ENCODE assay signal across 1 cellular context in the genomic region with DNA sequence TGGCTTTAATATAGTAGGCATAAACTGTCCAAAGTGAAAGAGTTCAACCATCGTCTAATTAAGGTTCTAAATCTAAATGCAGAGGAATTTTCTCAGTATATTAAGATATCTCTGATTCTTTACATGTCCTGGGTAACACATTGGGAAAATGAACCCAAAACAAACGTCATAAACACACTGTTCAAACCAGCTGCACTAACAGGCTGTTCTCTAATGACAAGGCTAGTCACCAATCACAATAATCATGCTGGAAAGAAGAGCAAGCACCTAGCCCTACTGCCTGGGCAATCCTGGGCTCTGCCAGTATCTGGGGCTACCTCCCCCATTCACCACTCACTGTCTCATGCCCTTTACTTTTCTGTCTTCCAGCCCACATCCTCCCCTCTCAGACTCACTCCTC.
TF ChIP-seq lines count a peak whose summit lies in the region.

No MANE protein-coding gene starts in this region.

TF ChIP-seq in A549, 52 proteins besides CTCF, POLR2A, EP300 and RAD21:
- TF ChIP-seq MAZ (IDR thresholded peaks at IDR 0.05; ENCODE audit: borderline replicate concordance, low read depth, low read length) = no peak
- TF ChIP-seq, protein P1, sequence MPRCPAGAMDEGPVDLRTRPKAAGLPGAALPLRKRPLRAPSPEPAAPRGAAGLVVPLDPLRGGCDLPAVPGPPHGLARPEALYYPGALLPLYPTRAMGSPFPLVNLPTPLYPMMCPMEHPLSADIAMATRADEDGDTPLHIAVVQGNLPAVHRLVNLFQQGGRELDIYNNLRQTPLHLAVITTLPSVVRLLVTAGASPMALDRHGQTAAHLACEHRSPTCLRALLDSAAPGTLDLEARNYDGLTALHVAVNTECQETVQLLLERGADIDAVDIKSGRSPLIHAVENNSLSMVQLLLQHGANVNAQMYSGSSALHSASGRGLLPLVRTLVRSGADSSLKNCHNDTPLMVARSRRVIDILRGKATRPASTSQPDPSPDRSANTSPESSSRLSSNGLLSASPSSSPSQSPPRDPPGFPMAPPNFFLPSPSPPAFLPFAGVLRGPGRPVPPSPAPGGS (IDR thresholded peaks at IDR 0.05) = no peak
- TF ChIP-seq BHLHE40 (IDR thresholded peaks at IDR 0.05; ENCODE audit: low read depth, low read length) = no peak
- TF ChIP-seq, protein P2, sequence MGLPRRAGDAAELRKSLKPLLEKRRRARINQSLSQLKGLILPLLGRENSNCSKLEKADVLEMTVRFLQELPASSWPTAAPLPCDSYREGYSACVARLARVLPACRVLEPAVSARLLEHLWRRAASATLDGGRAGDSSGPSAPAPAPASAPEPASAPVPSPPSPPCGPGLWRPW (IDR thresholded peaks at IDR 0.05) = no peak
